15 cellular contexts compared by ENCODE assay signal in the genomic region with DNA sequence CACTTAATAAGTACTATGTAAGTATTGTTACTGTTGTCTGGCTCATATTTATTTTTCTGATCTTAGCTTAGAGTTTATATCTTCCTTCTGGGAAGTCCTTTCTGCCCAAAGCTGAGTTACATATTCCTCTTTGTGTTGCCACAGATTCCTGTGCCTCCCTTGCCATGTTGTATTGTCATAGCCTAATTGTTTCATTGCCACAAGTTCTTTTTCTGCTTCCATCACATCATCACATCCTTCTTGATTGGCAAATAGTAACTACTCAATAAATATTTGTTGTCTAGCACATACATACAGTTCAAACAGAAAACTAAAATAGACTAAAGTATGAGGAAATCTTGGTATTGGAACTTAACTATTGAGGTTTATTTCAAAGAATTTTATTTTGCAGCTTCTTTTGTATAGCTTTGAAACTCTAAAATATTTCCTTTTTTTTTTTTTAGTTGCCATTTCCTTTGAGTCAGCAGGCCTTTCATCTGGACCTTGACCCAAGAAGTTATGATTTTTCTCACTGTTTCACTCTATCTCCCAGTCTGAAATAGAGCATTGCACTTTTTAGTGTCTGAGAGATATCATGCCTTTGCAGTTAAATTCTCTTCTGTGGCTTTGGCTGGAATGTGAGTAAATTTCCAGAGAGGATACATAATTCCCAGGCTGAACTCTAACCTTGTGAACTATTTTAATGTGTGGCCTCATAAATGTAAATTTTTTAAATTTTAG.
A peak's percentile ranks its signal among the peaks of the same experiment; 100 is the strongest.
DNase-seq lines count a peak whose midpoint lies in the region; ATAC-seq lines count a peak whose summit lies in the region.
"Had no signal": no experiment of that assay in that cellular context is flagged by ENCODE, and none has a peak within 500 bp of the region (broad histone marks: within the 10 kb centered on the region; RNA-seq: fewer than 3 reads in every experiment).

No MANE protein-coding gene starts in this region.

- no peaks in the 10 kb centered on the region for H3K9me3 Mint-ChIP-seq in activated naive CD8-positive, alpha-beta T cell (ENCODE audit: low read depth)
- no peaks in the 10 kb centered on the region for H3K9me3 Mint-ChIP-seq in activated naive CD8-positive, alpha-beta T cell treated with anti-CD3 and anti-CD28 coated beads, Interleukin-2, amount 50 U/mL, for 24 hours
- no peaks in the 10 kb centered on the region for H3K9me3 Mint-ChIP-seq in activated T-helper 17 cell treated with anti-CD3 and anti-CD28 coated beads, Interleukin-2, amount 50 U/mL, for 72 hours
- H3K9me3 Mint-ChIP-seq: activated CD8-positive, alpha-beta T cell treated with anti-CD3 and anti-CD28 coated beads for 36 hours; central memory CD8-positive, alpha-beta T cell had no signal

- no peak for ATAC-seq in activated naive CD8-positive, alpha-beta T cell treated with anti-CD3 and anti-CD28 coated beads, Interleukin-2, amount 50 U/mL, for 24 hours
- peak; percentile 19 for ATAC-seq in activated T-helper 17 cell treated with anti-CD3 and anti-CD28 coated beads, Interleukin-2, amount 50 U/mL, for 72 hours (replicated peaks)
- ATAC-seq in left colon: peak; percentile 73
- no peak for ATAC-seq in GM19452 (IDR thresholded peaks at IDR 0.05; ENCODE audit: unreplicated experiment)
- ATAC-seq: activated CD8-positive, alpha-beta T cell treated with anti-CD3 and anti-CD28 coated beads for 36 hours had no signal

- H3K27ac Mint-ChIP-seq in activated naive CD8-positive, alpha-beta T cell: peak overlapping the region; percentile 22
- H3K27ac Mint-ChIP-seq in activated naive CD8-positive, alpha-beta T cell treated with anti-CD3 and anti-CD28 coated beads, Interleukin-2, amount 50 U/mL, for 24 hours: no peak overlapping the region
- peak overlapping the region; percentile 23 for H3K27ac Mint-ChIP-seq in activated T-helper 17 cell treated with anti-CD3 and anti-CD28 coated beads, Interleukin-2, amount 50 U/mL, for 72 hours
- H3K27ac Mint-ChIP-seq: activated CD8-positive, alpha-beta T cell treated with anti-CD3 and anti-CD28 coated beads for 36 hours had no signal

- peaks cover 3% of the 10 kb centered on the region for H3K36me3 Mint-ChIP-seq in activated naive CD8-positive, alpha-beta T cell
- peaks cover 6% of the 10 kb centered on the region for H3K36me3 Mint-ChIP-seq in activated naive CD8-positive, alpha-beta T cell treated with anti-CD3 and anti-CD28 coated beads, Interleukin-2, amount 50 U/mL, for 24 hours (ENCODE audit: low read depth)
- peaks cover 10% of the 10 kb centered on the region for H3K36me3 Mint-ChIP-seq in activated T-helper 17 cell treated with anti-CD3 and anti-CD28 coated beads, Interleukin-2, amount 50 U/mL, for 72 hours (ENCODE audit: low read depth)

- DNase-seq in activated naive CD8-positive, alpha-beta T cell treated with anti-CD3 and anti-CD28 coated beads, Interleukin-2, amount 50 U/mL, for 24 hours: no peak
- DNase-seq in left colon (no peak), superior temporal gyrus (ENCODE audit: extremely low spot score) (peak; percentile 12), SHP77 treated with DMSO at 0.1 percent for 48 hours (lab: John Stamatoyannopoulos, UW) (no peak)
- no peak for DNase-seq in activated CD8-positive, alpha-beta memory T cell treated with anti-CD3 and anti-CD28 coated beads, Interleukin-2, amount 50 U/mL, for 48 hours
- DNase-seq: activated CD8-positive, alpha-beta T cell treated with anti-CD3 and anti-CD28 coated beads for 36 hours; activated naive CD4-positive, alpha-beta T cell; NCI-H1092 treated with DMSO at 0.1 percent for 48 hours; NCI-H2171 treated with DMSO at 0.1 percent for 48 hours; NK-92 treated with Interleukin-12 subunit alpha and Interleukin-12 subunit beta, amount 100 ng/mL, for 24 hours; occipital lobe had no signal

- H3K27me3 Mint-ChIP-seq in activated naive CD8-positive, alpha-beta T cell: no peaks in the 10 kb centered on the region
- H3K27me3 Mint-ChIP-seq in activated naive CD8-positive, alpha-beta T cell treated with anti-CD3 and anti-CD28 coated beads, Interleukin-2, amount 50 U/mL, for 24 hours: no peaks in the 10 kb centered on the region
- no peaks in the 10 kb centered on the region for H3K27me3 Mint-ChIP-seq in activated T-helper 17 cell treated with anti-CD3 and anti-CD28 coated beads, Interleukin-2, amount 50 U/mL, for 72 hours
- H3K27me3 Mint-ChIP-seq: activated CD8-positive, alpha-beta T cell treated with anti-CD3 and anti-CD28 coated beads for 36 hours; central memory CD8-positive, alpha-beta T cell had no signal

- intact Hi-C loops in left colon (cut with DNase I, micrococcal nuclease): no loop called here

- H3K4me3 Mint-ChIP-seq in activated naive CD8-positive, alpha-beta T cell: no peak overlapping the region
- no peak overlapping the region for H3K4me3 Mint-ChIP-seq in activated naive CD8-positive, alpha-beta T cell treated with anti-CD3 and anti-CD28 coated beads, Interleukin-2, amount 50 U/mL, for 24 hours
- H3K4me3 Mint-ChIP-seq in activated T-helper 17 cell treated with anti-CD3 and anti-CD28 coated beads, Interleukin-2, amount 50 U/mL, for 72 hours: no peak overlapping the region
- H3K4me3 Mint-ChIP-seq: activated CD8-positive, alpha-beta T cell treated with anti-CD3 and anti-CD28 coated beads for 36 hours; central memory CD8-positive, alpha-beta T cell had no signal

- peaks cover 57% of the 10 kb centered on the region for H3K4me1 Mint-ChIP-seq in activated naive CD8-positive, alpha-beta T cell (ENCODE audit: low read depth)
- H3K4me1 Mint-ChIP-seq in activated naive CD8-positive, alpha-beta T cell treated with anti-CD3 and anti-CD28 coated beads, Interleukin-2, amount 50 U/mL, for 24 hours: peaks cover 32% of the 10 kb centered on the region
- peaks cover 20% of the 10 kb centered on the region for H3K4me1 Mint-ChIP-seq in activated T-helper 17 cell treated with anti-CD3 and anti-CD28 coated beads, Interleukin-2, amount 50 U/mL, for 72 hours

Comparison
In these comparisons a context has a peak if more than half of its experiments do, and no peak if none do; other contexts are left out.
1. ATAC-seq: peak in activated T-helper 17 cell treated with anti-CD3 and anti-CD28 coated beads, Interleukin-2, amount 50 U/mL, for 72 hours (single experiment) and left colon (single experiment); none in activated naive CD8-positive, alpha-beta T cell treated with anti-CD3 and anti-CD28 coated beads, Interleukin-2, amount 50 U/mL, for 24 hours (single experiment) and GM19452 (single experiment).